Comparison of ENCODE assay signal across 7 cellular contexts in the genomic region with DNA sequence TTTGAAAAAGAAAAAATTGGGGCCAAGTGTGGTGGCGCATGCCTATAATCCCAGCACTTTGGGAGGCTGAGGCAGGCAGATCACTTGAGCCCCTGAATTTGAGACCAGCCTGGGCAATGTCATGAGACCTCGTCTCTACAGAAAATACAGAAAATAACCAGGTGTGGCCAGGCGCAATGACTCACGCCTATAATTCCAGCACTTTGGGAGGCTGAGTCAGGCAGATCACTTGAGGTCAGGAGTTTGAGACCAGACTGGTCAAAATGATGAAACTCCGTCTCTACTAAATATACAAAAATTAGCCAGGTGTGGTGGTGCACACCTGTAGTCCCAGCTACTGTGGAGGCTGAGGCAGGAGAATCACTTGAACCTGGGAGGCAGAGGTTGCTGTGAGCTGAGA. TPM values are rescaled to one million over a fixed set of nuclear protein-coding genes. Genes with fewer than 3 reads are reported as not detected.
DNase-seq lines count a peak whose midpoint lies in the region; ATAC-seq, FAIRE-seq and TF ChIP-seq lines count a peak whose summit lies in the region.
"Not testable (repeated sequence)": the region's sequence is repeated elsewhere in the genome, so short reads cannot be mapped to it uniquely, and the experiment has no call there.

No MANE protein-coding gene starts in this region.

- not testable (repeated sequence) for H3K9me3 ChIP-seq in CD4-positive, CD25-positive, alpha-beta regulatory T cell (ENCODE audit: control insufficient read depth in 2 of 2, low read length in 2 of 2); SK-N-SH

- H3K36me3 ChIP-seq in CD4-positive, CD25-positive, alpha-beta regulatory T cell (ENCODE audit: control insufficient read depth, insufficient read depth, low read length); SK-N-SH (replicated peaks in 1 of 2; ENCODE audit: control insufficient read depth in 1 of 2, insufficient read depth in 2 of 2, low read length in 1 of 2); bronchial epithelial cell (ENCODE audit: control insufficient read depth, insufficient read depth, low read length): not testable (repeated sequence)

- H4K20me1 ChIP-seq in SK-N-SH (ENCODE audit: insufficient read depth): not testable (repeated sequence)

- H2AFZ ChIP-seq in SK-N-SH (ENCODE audit: low read depth): not testable (repeated sequence)

- POLR2A ChIA-PET in SK-N-SH (lab: Yijun Ruan, JAX): not testable (repeated sequence)
- POLR2A ChIA-PET in activated CD4-positive, alpha-beta memory T cell treated with anti-CD3 and anti-CD28 coated beads, Interleukin-2, amount 10 ng/mL, durations not matched to agents 7 days and 5 days (lab: Charles Lee): interaction anchor here (1.0 to 1.8 kb wide), 4 partner anchors 12 to 25 kb away, joined by 3 to 10 read pairs (median 6); no protein-coding TSS in a partner anchor

- TF ChIP-seq EP300 in SK-N-SH (IDR thresholded peaks at IDR 0.05; ENCODE audit: borderline replicate concordance in 1 of 2, low read depth in 1 of 2, low read length in 1 of 2): not testable (repeated sequence)

- TF ChIP-seq CTCF in HL-60 (IDR thresholded peaks at IDR 0.05; ENCODE audit: insufficient read depth, low read length); SK-N-SH (IDR thresholded peaks at IDR 0.05); bronchial epithelial cell (IDR thresholded peaks at IDR 0.05; ENCODE audit: insufficient read depth, low read length, severe bottlenecking); natural killer cell (IDR thresholded peaks at IDR 0.05): not testable (repeated sequence)

- DNase-seq in CD4-positive, CD25-positive, alpha-beta regulatory T cell; HL-60 (ENCODE audit: low read depth in 1 of 2, low spot score in 1 of 2); SK-N-SH; activated CD4-positive, alpha-beta memory T cell treated with anti-CD3 and anti-CD28 coated beads, Interleukin-2, amount 10 ng/mL, durations not matched to agents 7 days and 5 days; activated T-helper 2 cell treated with anti-CD3 and anti-CD28 coated beads, Interferon-gamma antibody, Interleukin-2, Interleukin-4, amounts not matched to agents 10 μg/mL and 5 μg/mL and 100 μg/mL, durations not matched to agents 14 hours and 24 hours and 36 hours (ENCODE audit: low spot score); natural killer cell: not testable (repeated sequence)
- peak; percentile 7 for DNase-seq in bronchial epithelial cell (ENCODE audit: low read depth)

- peaks cover 9 to 39% (median 24%) of the 10 kb centered on the region in 4 donors for H3K4me1 Mint-ChIP-seq in CD4-positive, CD25-positive, alpha-beta regulatory T cell
- peaks cover 78% of the 10 kb centered on the region for H3K4me1 Mint-ChIP-seq in activated CD4-positive, alpha-beta memory T cell treated with anti-CD3 and anti-CD28 coated beads, Interleukin-2, amount 10 ng/mL, durations not matched to agents 7 days and 5 days
- peaks cover 69% of the 10 kb centered on the region for H3K4me1 Mint-ChIP-seq in activated T-helper 2 cell treated with anti-CD3 and anti-CD28 coated beads, Interferon-gamma antibody, Interleukin-2, Interleukin-4, amounts not matched to agents 10 μg/mL and 5 μg/mL and 100 μg/mL, durations not matched to agents 14 hours and 24 hours and 36 hours (ENCODE audit: low read depth)
- peaks cover 23 to 31% of the 10 kb centered on the region in 2 donors for H3K4me1 Mint-ChIP-seq in natural killer cell

- not testable (repeated sequence) for ATAC-seq in CD4-positive, CD25-positive, alpha-beta regulatory T cell (ENCODE audit: low read depth in 2 of 2)
- peak in 1 of 3 donors; percentile 13 for ATAC-seq in natural killer cell

- not testable (repeated sequence) for H3K9me2 ChIP-seq in SK-N-SH

- not testable (repeated sequence) for H3K9me3 Mint-ChIP-seq in CD4-positive, CD25-positive, alpha-beta regulatory T cell; activated CD4-positive, alpha-beta memory T cell treated with anti-CD3 and anti-CD28 coated beads, Interleukin-2, amount 10 ng/mL, durations not matched to agents 7 days and 5 days; activated T-helper 2 cell treated with anti-CD3 and anti-CD28 coated beads, Interferon-gamma antibody, Interleukin-2, Interleukin-4, amounts not matched to agents 10 μg/mL and 5 μg/mL and 100 μg/mL, durations not matched to agents 14 hours and 24 hours and 36 hours; natural killer cell

- not testable (repeated sequence) for H3K27me3 Mint-ChIP-seq in CD4-positive, CD25-positive, alpha-beta regulatory T cell; activated CD4-positive, alpha-beta memory T cell treated with anti-CD3 and anti-CD28 coated beads, Interleukin-2, amount 10 ng/mL, durations not matched to agents 7 days and 5 days; activated T-helper 2 cell treated with anti-CD3 and anti-CD28 coated beads, Interferon-gamma antibody, Interleukin-2, Interleukin-4, amounts not matched to agents 10 μg/mL and 5 μg/mL and 100 μg/mL, durations not matched to agents 14 hours and 24 hours and 36 hours (ENCODE audit: low read depth); natural killer cell (ENCODE audit: low read depth in 2 of 2)

- FAIRE-seq in bronchial epithelial cell (lab: Jason Lieb, UNC): not testable (repeated sequence)

- H3K4me1 ChIP-seq in CD4-positive, CD25-positive, alpha-beta regulatory T cell (ENCODE audit: control insufficient read depth, insufficient read depth, low read length, poor library complexity, severe bottlenecking): peaks cover 32% of the 10 kb centered on the region
- peaks cover 16% of the 10 kb centered on the region in 2 experiments; a peak in 3 of 4 replicates for H3K4me1 ChIP-seq in SK-N-SH (ENCODE audit: control insufficient read depth in 1 of 2, insufficient read depth in 2 of 2, low read depth in 1 of 2, low read length in 1 of 2)

- not testable (repeated sequence) for H3K4me2 ChIP-seq in SK-N-SH

- intact Hi-C loops in activated T-helper 2 cell treated with anti-CD3 and anti-CD28 coated beads, Interferon-gamma antibody, Interleukin-2, Interleukin-4, amounts not matched to agents 10 μg/mL and 5 μg/mL and 100 μg/mL, durations not matched to agents 14 hours and 24 hours and 36 hours (cut with micrococcal nuclease): loop anchor here (10.0 kb wide), 1 partner anchor 298 kb away; a partner anchor contains a TSS
- intact Hi-C loops in natural killer cell (cut with micrococcal nuclease): not testable (repeated sequence)

- not testable (repeated sequence) for TF ChIP-seq RAD21 in SK-N-SH (IDR thresholded peaks at IDR 0.05; ENCODE audit: low read length)

- H3K36me3 Mint-ChIP-seq in CD4-positive, CD25-positive, alpha-beta regulatory T cell; natural killer cell: not testable (repeated sequence)
- peaks cover 55% of the 10 kb centered on the region for H3K36me3 Mint-ChIP-seq in activated CD4-positive, alpha-beta memory T cell treated with anti-CD3 and anti-CD28 coated beads, Interleukin-2, amount 10 ng/mL, durations not matched to agents 7 days and 5 days (ENCODE audit: low read depth)
- H3K36me3 Mint-ChIP-seq in activated T-helper 2 cell treated with anti-CD3 and anti-CD28 coated beads, Interferon-gamma antibody, Interleukin-2, Interleukin-4, amounts not matched to agents 10 μg/mL and 5 μg/mL and 100 μg/mL, durations not matched to agents 14 hours and 24 hours and 36 hours (ENCODE audit: low read depth): peaks cover 78% of the 10 kb centered on the region

- peaks cover 15% of the 10 kb centered on the region for H3F3A ChIP-seq in SK-N-SH (replicated peaks; ENCODE audit: insufficient read depth)

- H3K79me2 ChIP-seq in SK-N-SH (ENCODE audit: insufficient read depth): not testable (repeated sequence)

- H3K9ac ChIP-seq in SK-N-SH: not testable (repeated sequence)

- WGBS in SK-N-SH (ENCODE audit: low lambda C conversion rate): 80% methylated on average over 5 of the region's 5 CpGs

- H3K27ac Mint-ChIP-seq in CD4-positive, CD25-positive, alpha-beta regulatory T cell: peak overlapping the region; percentile 35 to 90 (median 89)
- H3K27ac Mint-ChIP-seq in activated CD4-positive, alpha-beta memory T cell treated with anti-CD3 and anti-CD28 coated beads, Interleukin-2, amount 10 ng/mL, durations not matched to agents 7 days and 5 days: peak overlapping the region; percentile 94
- peak overlapping the region; percentile 85 for H3K27ac Mint-ChIP-seq in activated T-helper 2 cell treated with anti-CD3 and anti-CD28 coated beads, Interferon-gamma antibody, Interleukin-2, Interleukin-4, amounts not matched to agents 10 μg/mL and 5 μg/mL and 100 μg/mL, durations not matched to agents 14 hours and 24 hours and 36 hours
- H3K27ac Mint-ChIP-seq in natural killer cell: peak overlapping the region; percentile 65 to 73

- H3K4me3 Mint-ChIP-seq in CD4-positive, CD25-positive, alpha-beta regulatory T cell: peak overlapping the region in 2 of 4 donors; percentile 16 to 55
- H3K4me3 Mint-ChIP-seq in activated CD4-positive, alpha-beta memory T cell treated with anti-CD3 and anti-CD28 coated beads, Interleukin-2, amount 10 ng/mL, durations not matched to agents 7 days and 5 days: peak overlapping the region; percentile 47
- peak overlapping the region; percentile 79 for H3K4me3 Mint-ChIP-seq in activated T-helper 2 cell treated with anti-CD3 and anti-CD28 coated beads, Interferon-gamma antibody, Interleukin-2, Interleukin-4, amounts not matched to agents 10 μg/mL and 5 μg/mL and 100 μg/mL, durations not matched to agents 14 hours and 24 hours and 36 hours (ENCODE audit: low read depth)
- not testable (repeated sequence) for H3K4me3 Mint-ChIP-seq in natural killer cell

- not testable (repeated sequence) for H3K27me3 ChIP-seq in CD4-positive, CD25-positive, alpha-beta regulatory T cell (ENCODE audit: control insufficient read depth, insufficient read depth, low read length); HL-60 (ENCODE audit: insufficient read depth, poor library complexity, severe bottlenecking); SK-N-SH (ENCODE audit: insufficient read depth); bronchial epithelial cell (ENCODE audit: control insufficient read depth, insufficient read depth, low read length)

- not testable (repeated sequence) for H3K4me3 ChIP-seq in CD4-positive, CD25-positive, alpha-beta regulatory T cell (ENCODE audit: low read depth, low read length); HL-60 (replicated peaks; ENCODE audit: insufficient read depth, low read length); SK-N-SH (ENCODE audit: low read depth in 2 of 2, low read length in 1 of 2); bronchial epithelial cell (ENCODE audit: low read depth, low read length)

- H3K27ac ChIP-seq in CD4-positive, CD25-positive, alpha-beta regulatory T cell (ENCODE audit: insufficient read depth, low read length, poor library complexity, severe bottlenecking); SK-N-SH (ENCODE audit: low read depth in 2 of 2, low read length in 1 of 2): not testable (repeated sequence)
- peak overlapping the region; percentile 63; the same call in 1 of the 2 replicates for H3K27ac ChIP-seq in HL-60 (replicated peaks)

- CTCF ChIA-PET in SK-N-SH (lab: Yijun Ruan, JAX): interaction anchor here (1.1 kb wide), 1 partner anchor 25 kb away, joined by 3 read pairs; no protein-coding TSS in a partner anchor
- CTCF ChIA-PET in activated CD4-positive, alpha-beta memory T cell treated with anti-CD3 and anti-CD28 coated beads, Interleukin-2, amount 10 ng/mL, durations not matched to agents 7 days and 5 days (lab: Charles Lee): interaction anchor here (0.8 to 2.6 kb wide), 6 partner anchors 22 to 195 kb away, joined by 3 to 13 read pairs (median 6); no protein-coding TSS in a partner anchor

RNA-seq across cellular contexts. Expression of a gene that starts 26.4 kb away (rescaled TPM):
- total RNA-seq in CD4-positive, CD25-positive, alpha-beta regulatory T cell: 10.8 TPM
- polyA plus RNA-seq in CD4-positive, CD25-positive, alpha-beta regulatory T cell: 1 to 10 TPM; 1.7 to 5.5 (median 4.8) TPM
- polyA plus RNA-seq in SK-N-SH (2012; rRNA removed): 14.0 and 14.5 TPM in 2 replicates
- polyA plus RNA-seq in SK-N-SH (2012; cell fraction: cytosol; rRNA removed): 7.1 and 8.4 TPM in 2 replicates
- polyA plus RNA-seq in SK-N-SH (2012; cell fraction: nucleus; rRNA removed): 40.4 and 41.9 TPM in 2 replicates
- 10 to 100 TPM; 91.6 to 91.8 TPM for total RNA-seq in activated CD4-positive, alpha-beta memory T cell treated with anti-CD3 and anti-CD28 coated beads, Interleukin-2, amount 10 ng/mL, durations not matched to agents 7 days and 5 days
- total RNA-seq in activated T-helper 2 cell treated with anti-CD3 and anti-CD28 coated beads, Interferon-gamma antibody, Interleukin-2, Interleukin-4, amounts not matched to agents 10 μg/mL and 5 μg/mL and 100 μg/mL, durations not matched to agents 14 hours and 24 hours and 36 hours: 159 and 166 TPM in 2 replicates
- 0.26 and 1.4 TPM in 2 replicates for total RNA-seq in bronchial epithelial cell
- 10 to 100 TPM in 1 of 3 donors, 1 to 10 TPM in 2; 5.9 to 10.3 (median 8.8) TPM for total RNA-seq in natural killer cell
